ENCODE assay signal across 14 cellular contexts in genomic region chr12:108419949-108420348, GRCh38.
"Had no signal": no experiment of that assay in that cellular context is flagged by ENCODE, and none has a peak within 500 bp of the region (broad histone marks: within the 10 kb centered on the region; RNA-seq: fewer than 3 reads in every experiment).

No MANE protein-coding gene starts in this region.

- H3K27me3 ChIP-seq: breast epithelium, dorsolateral prefrontal cortex, esophagus muscularis mucosa had no signal

- ATAC-seq: left lobe of liver, psoas muscle, sciatic nerve had no signal

- H3K4me3 ChIP-seq: breast epithelium, dorsolateral prefrontal cortex, esophagus muscularis mucosa, psoas muscle had no signal

- DNase-seq: activated CD4-positive, alpha-beta T cell treated with anti-CD3 and anti-CD28 coated beads, Interleukin-2, amount 50 U/mL, for 1 hour; anterior cingulate cortex; dorsolateral prefrontal cortex; foreskin fibroblast; head of caudate nucleus; nephron progenitor cell; psoas muscle; stimulated activated CD4-positive, alpha-beta T cell treated with anti-CD3 and anti-CD28 coated beads, Interleukin-12 subunit alpha, Interleukin-12 subunit beta, amount 100 ng/mL, for 4 hours; stimulated activated naive CD4-positive, alpha-beta T cell treated with Interleukin-2 at 50 U/mL for 16 hours; T-helper 2 cell had no signal

- H3K9me3 ChIP-seq: breast epithelium, esophagus muscularis mucosa, psoas muscle had no signal

- H3K4me1 ChIP-seq: breast epithelium, psoas muscle had no signal

- H3K27ac ChIP-seq: breast epithelium, dorsolateral prefrontal cortex, esophagus muscularis mucosa, psoas muscle had no signal

- H3K36me3 ChIP-seq: breast epithelium, esophagus muscularis mucosa had no signal
